In genomic region chr5:92468307-92468706, GRCh38 we compare ENCODE assay signal across 25 cellular contexts.
A peak's percentile ranks its signal among the peaks of the same experiment; 100 is the strongest.
DNase-seq lines count a peak whose midpoint lies in the region; ATAC-seq, FAIRE-seq and TF ChIP-seq lines count a peak whose summit lies in the region.
"Had no signal": no experiment of that assay in that cellular context is flagged by ENCODE, and none has a peak within 500 bp of the region (broad histone marks: within the 10 kb centered on the region; RNA-seq: fewer than 3 reads in every experiment).

No MANE protein-coding gene starts in this region.

- H3K9ac ChIP-seq in SK-N-MC (ENCODE audit: insufficient read length) = no peak overlapping the region
- H3K9ac ChIP-seq: BLaER1 treated with 17β-estradiol and CSF1 and Interleukin-3, amounts not matched to agents 10 nM and 100 nM; KMS-11 had no signal

- no peaks in the 10 kb centered on the region for H3K36me3 ChIP-seq in SK-N-MC (ENCODE audit: insufficient read depth, low read length)
- H3K36me3 ChIP-seq: BLaER1 treated with 17β-estradiol and CSF1 and Interleukin-3, amounts not matched to agents 10 nM and 100 nM; Peyer's patch; SJSA1 had no signal

- peaks cover 32% of the 10 kb centered on the region for H3K4me1 Mint-ChIP-seq in osteocyte (ENCODE audit: unreplicated experiment)
- no peaks in the 10 kb centered on the region for H3K4me1 Mint-ChIP-seq in activated CD8-positive, alpha-beta memory T cell treated with anti-CD3 and anti-CD28 coated beads, Interleukin-2, amount 10 ng/mL, durations not matched to agents 7 days and 5 days

- peak overlapping the region; percentile 53 for H3K4me3 ChIP-seq in SK-N-MC
- H3K4me3 ChIP-seq: BLaER1 treated with 17β-estradiol and CSF1 and Interleukin-3, amounts not matched to agents 10 nM and 100 nM; Peyer's patch; SJSA1 had no signal

- FAIRE-seq in GM12892 (lab: Jason Lieb, UNC) = no peak
- FAIRE-seq: G401.6, GM18507, GM19239 had no signal

- peak overlapping the region; percentile 74 for H3K27ac ChIP-seq in SK-N-MC
- H3K27ac ChIP-seq: BLaER1 treated with 17β-estradiol and CSF1 and Interleukin-3, amounts not matched to agents 10 nM and 100 nM; KMS-11; Peyer's patch; SJSA1 had no signal

- H3K27ac Mint-ChIP-seq in osteocyte (ENCODE audit: unreplicated experiment) = peak overlapping the region; percentile 79
- no peak overlapping the region for H3K27ac Mint-ChIP-seq in activated CD8-positive, alpha-beta memory T cell treated with anti-CD3 and anti-CD28 coated beads, Interleukin-2, amount 10 ng/mL, durations not matched to agents 7 days and 5 days
- H3K27ac Mint-ChIP-seq: CD8-positive, alpha-beta T cell had no signal

- no peak for TF ChIP-seq CTCF in osteocyte (IDR thresholded peaks at IDR 0.05)

- ATAC-seq in activated CD8-positive, alpha-beta memory T cell treated with anti-CD3 and anti-CD28 coated beads, Interleukin-2, amount 10 ng/mL, durations not matched to agents 7 days and 5 days = no peak
- ATAC-seq: CD8-positive, alpha-beta T cell had no signal

- CTCF ChIA-PET in activated CD8-positive, alpha-beta memory T cell treated with anti-CD3 and anti-CD28 coated beads, Interleukin-2, amount 10 ng/mL, durations not matched to agents 7 days and 5 days (lab: Charles Lee) = no interaction called here

- no peaks in the 10 kb centered on the region for H3K27me3 Mint-ChIP-seq in osteocyte (ENCODE audit: unreplicated experiment)
- no peaks in the 10 kb centered on the region for H3K27me3 Mint-ChIP-seq in activated CD8-positive, alpha-beta memory T cell treated with anti-CD3 and anti-CD28 coated beads, Interleukin-2, amount 10 ng/mL, durations not matched to agents 7 days and 5 days

- peaks cover 1% of the 10 kb centered on the region for H3K36me3 Mint-ChIP-seq in osteocyte (ENCODE audit: unreplicated experiment)
- no peaks in the 10 kb centered on the region for H3K36me3 Mint-ChIP-seq in activated CD8-positive, alpha-beta memory T cell treated with anti-CD3 and anti-CD28 coated beads, Interleukin-2, amount 10 ng/mL, durations not matched to agents 7 days and 5 days
- H3K36me3 Mint-ChIP-seq: CD8-positive, alpha-beta T cell had no signal

- H3K9me3 Mint-ChIP-seq in osteocyte (ENCODE audit: unreplicated experiment) = peaks cover 4% of the 10 kb centered on the region
- H3K9me3 Mint-ChIP-seq in activated CD8-positive, alpha-beta memory T cell treated with anti-CD3 and anti-CD28 coated beads, Interleukin-2, amount 10 ng/mL, durations not matched to agents 7 days and 5 days (ENCODE audit: low read depth) = peaks cover 4% of the 10 kb centered on the region

- H3K9me3 ChIP-seq in SK-N-MC (ENCODE audit: low read depth, low read length) = no peaks in the 10 kb centered on the region; the same call in 1 of the 2 replicates
- H3K9me3 ChIP-seq: Peyer's patch, SJSA1 had no signal

- H3K4me3 Mint-ChIP-seq in osteocyte (ENCODE audit: unreplicated experiment) = no peak overlapping the region
- H3K4me3 Mint-ChIP-seq in activated CD8-positive, alpha-beta memory T cell treated with anti-CD3 and anti-CD28 coated beads, Interleukin-2, amount 10 ng/mL, durations not matched to agents 7 days and 5 days = no peak overlapping the region
- H3K4me3 Mint-ChIP-seq: CD8-positive, alpha-beta T cell had no signal

- peak; percentile 2 to 14 for DNase-seq in NCI-H2081 (lab: John Stamatoyannopoulos, UW)
- DNase-seq in NCI-H2081 treated with DMSO at 0.1 percent for 48 hours (lab: John Stamatoyannopoulos, UW) = no peak
- peak; percentile 23 for DNase-seq in NCI-H187 treated with DMSO at 0.1 percent for 48 hours (lab: John Stamatoyannopoulos, UW)
- no peak for DNase-seq in SK-N-MC (ENCODE audit: low read depth, low spot score)
- DNase-seq in osteocyte (ENCODE audit: extremely low spot score, unreplicated experiment) = no peak
- DNase-seq in GM12892 (ENCODE audit: insufficient read length) = no peak
- DNase-seq in activated CD8-positive, alpha-beta memory T cell treated with anti-CD3 and anti-CD28 coated beads, Interleukin-2, amount 10 ng/mL, durations not matched to agents 7 days and 5 days = no peak
- DNase-seq: 8988T; CD8-positive, alpha-beta T cell; DMS153; H7; IMR-90; NCI-H1105 treated with DMSO at 0.1 percent for 48 hours; NCI-H2029; NCI-H2171; NCI-H446 treated with DMSO at 0.1 percent for 48 hours; NCI-H526 treated with DMSO at 0.1 percent for 48 hours; NK-92 treated with Interleukin-12 subunit alpha and Interleukin-12 subunit beta, amount 100 ng/mL, for 24 hours; Peyer's patch had no signal

- TF ChIP-seq POLR2A in GM12892 (IDR thresholded peaks at IDR 0.05; ENCODE audit: low read depth, low read length) = no peak

Comparison
In these comparisons a context has a peak if more than half of its experiments do, and no peak if none do; other contexts are left out.
1. DNase-seq: peak in NCI-H2081 (2 of 2) and NCI-H187 treated with DMSO at 0.1 percent for 48 hours (single experiment); none in NCI-H2081 treated with DMSO at 0.1 percent for 48 hours (single experiment), SK-N-MC (single experiment), osteocyte (single experiment), GM12892 (single experiment) and activated CD8-positive, alpha-beta memory T cell treated with anti-CD3 and anti-CD28 coated beads, Interleukin-2, amount 10 ng/mL, durations not matched to agents 7 days and 5 days (single experiment).